11 cellular contexts compared by ENCODE assay signal in genomic region chr9:17863213-17863883, GRCh38.
A peak's percentile ranks its signal among the peaks of the same experiment; 100 is the strongest.
DNase-seq lines count a peak whose midpoint lies in the region; ATAC-seq, FAIRE-seq and TF ChIP-seq lines count a peak whose summit lies in the region.
"Had no signal": no experiment of that assay in that cellular context is flagged by ENCODE, and none has a peak within 500 bp of the region (broad histone marks: within the 10 kb centered on the region; RNA-seq: fewer than 3 reads in every experiment).

No MANE protein-coding gene starts in this region.

- H3K27me3 ChIP-seq in upper lobe of right lung (no peaks in the 10 kb centered on the region), Peyer's patch (no peaks in the 10 kb centered on the region)

- H3K9me3 ChIP-seq in upper lobe of right lung (no peaks in the 10 kb centered on the region), Peyer's patch (no peaks in the 10 kb centered on the region)

- peak; percentile 92 for ATAC-seq in GM19438 (IDR thresholded peaks at IDR 0.05; ENCODE audit: low read depth, unreplicated experiment)
- peak; percentile 85 for ATAC-seq in HG02840 (IDR thresholded peaks at IDR 0.05; ENCODE audit: low FRiP score, unreplicated experiment)
- ATAC-seq in HG03460 (IDR thresholded peaks at IDR 0.05; ENCODE audit: unreplicated experiment): peak; percentile 89
- ATAC-seq in upper lobe of right lung: no peak

- intact Hi-C loops in upper lobe of right lung (cut with DNase I): no loop called here

- TF ChIP-seq CTCF in upper lobe of right lung (IDR thresholded peaks at IDR 0.05): no peak
- TF ChIP-seq CTCF in Peyer's patch (IDR thresholded peaks at IDR 0.05): no peak

- no peak overlapping the region for H3K4me3 ChIP-seq in upper lobe of right lung
- H3K4me3 ChIP-seq in Peyer's patch: no peak overlapping the region

- FAIRE-seq in GM12892 (lab: Jason Lieb, UNC) (peak; percentile 82), HTR-8/SVneo (lab: Jason Lieb, UNC) (no peak)

- H3K27ac ChIP-seq in upper lobe of right lung (no peak overlapping the region), Peyer's patch (no peak overlapping the region)

- TF ChIP-seq POLR2A in GM12892 (IDR thresholded peaks at IDR 0.05; ENCODE audit: low read depth, low read length) (no peak), Peyer's patch (IDR thresholded peaks at IDR 0.05) (no peak)

- H3K36me3 ChIP-seq in upper lobe of right lung (no peaks in the 10 kb centered on the region), Peyer's patch (no peaks in the 10 kb centered on the region)

- H3K4me1 ChIP-seq in upper lobe of right lung: no peaks in the 10 kb centered on the region
- H3K4me1 ChIP-seq in Peyer's patch: no peaks in the 10 kb centered on the region

- DNase-seq in GM12892 (ENCODE audit: insufficient read length) (no peak), HTR-8/SVneo (ENCODE audit: insufficient read length, low spot score) (no peak), upper lobe of right lung (no peak), Peyer's patch (no peak)
- no peak for DNase-seq in activated naive CD4-positive, alpha-beta T cell (lab: John Stamatoyannopoulos, UW)
- DNase-seq: mammary epithelial cell; NCI-H526 treated with DMSO at 0.1 percent for 48 hours; stimulated activated CD4-positive, alpha-beta T cell treated with anti-CD3 and anti-CD28 coated beads, Interleukin-4, amount 100 ng/mL, for 4 hours had no signal
